ENCODE assay signal across 8 cellular contexts in the genomic region with DNA sequence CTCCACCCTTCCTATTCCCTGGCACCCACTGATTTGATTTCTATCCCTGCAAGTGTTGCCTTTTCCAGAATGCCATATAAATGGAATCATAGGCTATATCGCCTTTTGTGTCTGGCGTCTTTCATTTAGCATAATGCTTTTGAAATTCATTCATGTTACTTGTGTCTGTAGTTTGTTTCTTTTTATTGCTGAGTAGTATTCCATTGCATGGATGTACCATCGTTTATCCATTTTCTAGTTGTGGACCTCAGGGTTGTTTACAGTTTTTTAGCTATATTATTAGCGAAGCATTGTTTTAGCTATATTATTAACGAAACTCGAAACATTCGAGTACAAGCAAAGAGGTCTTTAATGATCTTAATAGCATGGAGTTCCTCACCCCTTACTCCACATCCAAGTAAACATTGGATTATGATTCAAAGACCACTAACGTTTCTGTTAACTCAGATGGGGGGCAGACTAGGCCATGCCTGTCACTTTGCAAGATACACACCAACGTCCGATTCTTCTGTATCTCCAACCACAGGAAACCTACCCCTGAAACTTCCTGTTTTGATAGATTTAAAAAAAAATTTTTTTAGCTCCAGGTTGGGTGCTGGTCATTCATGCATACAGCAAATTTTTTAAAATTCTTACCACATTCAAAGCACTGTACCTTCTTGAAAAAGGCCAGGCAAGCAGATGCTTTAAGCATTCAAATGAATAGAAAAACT. TPM values are rescaled to one million over a fixed set of nuclear protein-coding genes. Genes with fewer than 3 reads are reported as not detected.
DNase-seq lines count a peak whose midpoint lies in the region; ATAC-seq and TF ChIP-seq lines count a peak whose summit lies in the region.

No MANE protein-coding gene starts in this region.

- H3K27ac ChIP-seq in CD4-positive, CD25-positive, alpha-beta regulatory T cell (ENCODE audit: insufficient read depth, low read length, poor library complexity, severe bottlenecking) = peak overlapping the region; percentile 84
- peak overlapping the region; percentile 0 for H3K27ac ChIP-seq in lower lobe of right lung

- peaks cover 15% of the 10 kb centered on the region for H3K36me3 ChIP-seq in CD4-positive, CD25-positive, alpha-beta regulatory T cell (ENCODE audit: control insufficient read depth, insufficient read depth, low read length)
- peaks cover 13% of the 10 kb centered on the region for H3K36me3 ChIP-seq in lower lobe of right lung

- no peaks in the 10 kb centered on the region for H3K27me3 Mint-ChIP-seq in CD4-positive, CD25-positive, alpha-beta regulatory T cell
- H3K27me3 Mint-ChIP-seq in activated T-helper 1 cell treated with anti-CD3 and anti-CD28 coated beads, Interleukin-12 subunit alpha, Interleukin-12 subunit beta, Interleukin-2, Interleukin-4 antibody, amounts not matched to agents 30 ng/mL and 10 ng/mL and 1 ng/mL, durations not matched to agents 14 hours and 24 hours and 36 hours (ENCODE audit: insufficient read depth) = no peaks in the 10 kb centered on the region

- peak in 1 of 3 donors; percentile 50 for DNase-seq in CD4-positive, CD25-positive, alpha-beta regulatory T cell
- no peak for DNase-seq in activated T-helper 1 cell treated with anti-CD3 and anti-CD28 coated beads, Interleukin-12 subunit alpha, Interleukin-12 subunit beta, Interleukin-2, Interleukin-4 antibody, amounts not matched to agents 30 ng/mL and 10 ng/mL and 1 ng/mL, durations not matched to agents 14 hours and 24 hours and 36 hours (ENCODE audit: low spot score)
- DNase-seq in lower lobe of right lung (no peak), DMS 273 (lab: John Stamatoyannopoulos, UW; ENCODE audit: unreplicated experiment) (no peak), NCI-H2171 (lab: John Stamatoyannopoulos, UW) (no peak), posterior vena cava (ENCODE audit: low spot score) (no peak)

- H3K9me3 ChIP-seq in CD4-positive, CD25-positive, alpha-beta regulatory T cell (ENCODE audit: control insufficient read depth in 2 of 2, low read length in 2 of 2) = no peaks in the 10 kb centered on the region
- H3K9me3 ChIP-seq in lower lobe of right lung = no peaks in the 10 kb centered on the region

- no peaks in the 10 kb centered on the region for H3K27me3 ChIP-seq in CD4-positive, CD25-positive, alpha-beta regulatory T cell (ENCODE audit: control insufficient read depth, insufficient read depth, low read length)
- H3K27me3 ChIP-seq in lower lobe of right lung (ENCODE audit: low read depth) = no peaks in the 10 kb centered on the region

- no peak for TF ChIP-seq CTCF in lower lobe of right lung (IDR thresholded peaks at IDR 0.05)

- peak overlapping the region; percentile 74 to 95 (median 93) for H3K27ac Mint-ChIP-seq in CD4-positive, CD25-positive, alpha-beta regulatory T cell
- H3K27ac Mint-ChIP-seq in activated T-helper 1 cell treated with anti-CD3 and anti-CD28 coated beads, Interleukin-12 subunit alpha, Interleukin-12 subunit beta, Interleukin-2, Interleukin-4 antibody, amounts not matched to agents 30 ng/mL and 10 ng/mL and 1 ng/mL, durations not matched to agents 14 hours and 24 hours and 36 hours = peak overlapping the region; percentile 83

- peaks cover 30 to 57% (median 52%) of the 10 kb centered on the region in 4 donors for H3K4me1 Mint-ChIP-seq in CD4-positive, CD25-positive, alpha-beta regulatory T cell
- H3K4me1 Mint-ChIP-seq in activated T-helper 1 cell treated with anti-CD3 and anti-CD28 coated beads, Interleukin-12 subunit alpha, Interleukin-12 subunit beta, Interleukin-2, Interleukin-4 antibody, amounts not matched to agents 30 ng/mL and 10 ng/mL and 1 ng/mL, durations not matched to agents 14 hours and 24 hours and 36 hours (ENCODE audit: low read depth) = peaks cover 61% of the 10 kb centered on the region

- peak overlapping the region; percentile 96 to 99 (median 98) for H3K4me3 Mint-ChIP-seq in CD4-positive, CD25-positive, alpha-beta regulatory T cell
- H3K4me3 Mint-ChIP-seq in activated T-helper 1 cell treated with anti-CD3 and anti-CD28 coated beads, Interleukin-12 subunit alpha, Interleukin-12 subunit beta, Interleukin-2, Interleukin-4 antibody, amounts not matched to agents 30 ng/mL and 10 ng/mL and 1 ng/mL, durations not matched to agents 14 hours and 24 hours and 36 hours = peak overlapping the region; percentile 97

- intact Hi-C loops in activated T-helper 1 cell treated with anti-CD3 and anti-CD28 coated beads, Interleukin-12 subunit alpha, Interleukin-12 subunit beta, Interleukin-2, Interleukin-4 antibody, amounts not matched to agents 30 ng/mL and 10 ng/mL and 1 ng/mL, durations not matched to agents 14 hours and 24 hours and 36 hours (cut with micrococcal nuclease) = loop anchor here (5.0 kb wide), 1 partner anchor 57 kb away; no protein-coding TSS in a partner anchor
- intact Hi-C loops in lower lobe of right lung (cut with DNase I) = no loop called here
- intact Hi-C loops in posterior vena cava (cut with DNase I) = no loop called here

- peaks cover 0 to 2% (median 0%) of the 10 kb centered on the region in 7 donors for H3K9me3 Mint-ChIP-seq in CD4-positive, CD25-positive, alpha-beta regulatory T cell
- H3K9me3 Mint-ChIP-seq in activated T-helper 1 cell treated with anti-CD3 and anti-CD28 coated beads, Interleukin-12 subunit alpha, Interleukin-12 subunit beta, Interleukin-2, Interleukin-4 antibody, amounts not matched to agents 30 ng/mL and 10 ng/mL and 1 ng/mL, durations not matched to agents 14 hours and 24 hours and 36 hours = peaks cover 2% of the 10 kb centered on the region

- peaks cover 41% of the 10 kb centered on the region for H3K4me1 ChIP-seq in CD4-positive, CD25-positive, alpha-beta regulatory T cell (ENCODE audit: control insufficient read depth, insufficient read depth, low read length, poor library complexity, severe bottlenecking)
- peaks cover 48% of the 10 kb centered on the region for H3K4me1 ChIP-seq in lower lobe of right lung

- H3K36me3 Mint-ChIP-seq in CD4-positive, CD25-positive, alpha-beta regulatory T cell = peaks cover 25% of the 10 kb centered on the region
- peaks cover 12% of the 10 kb centered on the region for H3K36me3 Mint-ChIP-seq in activated T-helper 1 cell treated with anti-CD3 and anti-CD28 coated beads, Interleukin-12 subunit alpha, Interleukin-12 subunit beta, Interleukin-2, Interleukin-4 antibody, amounts not matched to agents 30 ng/mL and 10 ng/mL and 1 ng/mL, durations not matched to agents 14 hours and 24 hours and 36 hours (ENCODE audit: low read depth)

- H3K4me3 ChIP-seq in CD4-positive, CD25-positive, alpha-beta regulatory T cell (ENCODE audit: low read depth, low read length) = peak overlapping the region; percentile 100
- peak overlapping the region; percentile 92 for H3K4me3 ChIP-seq in lower lobe of right lung

- no peak for ATAC-seq in CD4-positive, CD25-positive, alpha-beta regulatory T cell (ENCODE audit: low read depth in 2 of 2)
- ATAC-seq in GM19452 (IDR thresholded peaks at IDR 0.05; ENCODE audit: unreplicated experiment) = peak; percentile 51
- ATAC-seq in HG03558 (IDR thresholded peaks at IDR 0.05; ENCODE audit: extremely low read depth, unreplicated experiment) = peak; percentile 28
- ATAC-seq in lower lobe of right lung = no peak

RNA-seq across cellular contexts. Expression of gene DCK, which starts 1.1 kb away (rescaled TPM):
- 33.1 TPM for total RNA-seq in CD4-positive, CD25-positive, alpha-beta regulatory T cell
- polyA plus RNA-seq in CD4-positive, CD25-positive, alpha-beta regulatory T cell = 100 to 1,000 TPM; 109 to 118 (median 114) TPM
- 35.6 and 37.3 TPM in 2 replicates for total RNA-seq in activated T-helper 1 cell treated with anti-CD3 and anti-CD28 coated beads, Interleukin-12 subunit alpha, Interleukin-12 subunit beta, Interleukin-2, Interleukin-4 antibody, amounts not matched to agents 30 ng/mL and 10 ng/mL and 1 ng/mL, durations not matched to agents 14 hours and 24 hours and 36 hours
- total RNA-seq in lower lobe of right lung = 18.1 TPM
- 10 to 100 TPM; 12.8 to 13.2 TPM for total RNA-seq in posterior vena cava

Comparison
In these comparisons a context has a peak if more than half of its experiments do, and no peak if none do; other contexts are left out.
1. ATAC-seq: peak in GM19452 (single experiment) and HG03558 (single experiment); none in CD4-positive, CD25-positive, alpha-beta regulatory T cell (0 of 2) and lower lobe of right lung (0 of 2).